1 cellular context compared by ENCODE assay signal in the genomic region with DNA sequence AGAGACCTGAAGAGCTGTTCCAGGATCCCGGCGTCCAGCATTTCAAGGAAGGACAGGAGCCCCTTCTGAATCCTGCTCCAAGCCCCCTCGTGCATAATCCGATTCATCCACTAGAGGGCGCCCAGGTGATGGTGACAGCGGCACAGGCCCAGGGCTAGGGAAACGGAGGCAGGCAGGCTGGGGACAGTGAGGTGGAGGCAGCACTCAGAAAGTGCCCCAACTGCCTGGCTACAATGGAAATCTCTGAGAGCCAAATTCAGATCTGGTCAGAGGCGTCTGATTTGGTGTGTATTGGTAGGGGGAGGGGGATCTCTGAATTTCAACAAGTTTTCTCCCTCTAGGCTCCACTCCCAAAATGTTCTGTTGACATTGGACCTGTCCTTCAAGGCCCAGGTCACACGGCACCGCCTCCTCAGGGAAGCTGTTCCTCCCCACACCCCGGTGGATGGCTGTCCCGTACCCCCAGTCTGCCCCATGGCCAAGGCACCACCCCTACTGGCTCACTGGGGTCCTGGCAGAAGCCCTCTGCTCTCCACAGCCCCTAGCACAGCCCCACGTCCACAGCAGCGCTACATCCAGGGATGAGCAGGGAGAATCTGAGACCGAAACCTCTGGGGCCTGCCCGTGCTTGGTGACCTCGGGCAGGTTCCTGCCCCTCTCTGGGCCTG.
TF ChIP-seq lines count a peak whose summit lies in the region.

No MANE protein-coding gene starts in this region.

TF ChIP-seq in WTC11, 78 proteins besides CTCF, POLR2A, EP300 and RAD21 (continued from another document):
- TF ChIP-seq ARID4B (CRISPR knock-in tag; IDR thresholded peaks at IDR 0.05; ENCODE audit: borderline replicate concordance), result no peak
- no peak for TF ChIP-seq EMX1 (CRISPR knock-in tag; IDR thresholded peaks at IDR 0.05)
- no peak for TF ChIP-seq ERG (CRISPR knock-in tag; IDR thresholded peaks at IDR 0.05)
- TF ChIP-seq ETV6 (CRISPR knock-in tag; IDR thresholded peaks at IDR 0.05), result no peak
- TF ChIP-seq, protein P1, sequence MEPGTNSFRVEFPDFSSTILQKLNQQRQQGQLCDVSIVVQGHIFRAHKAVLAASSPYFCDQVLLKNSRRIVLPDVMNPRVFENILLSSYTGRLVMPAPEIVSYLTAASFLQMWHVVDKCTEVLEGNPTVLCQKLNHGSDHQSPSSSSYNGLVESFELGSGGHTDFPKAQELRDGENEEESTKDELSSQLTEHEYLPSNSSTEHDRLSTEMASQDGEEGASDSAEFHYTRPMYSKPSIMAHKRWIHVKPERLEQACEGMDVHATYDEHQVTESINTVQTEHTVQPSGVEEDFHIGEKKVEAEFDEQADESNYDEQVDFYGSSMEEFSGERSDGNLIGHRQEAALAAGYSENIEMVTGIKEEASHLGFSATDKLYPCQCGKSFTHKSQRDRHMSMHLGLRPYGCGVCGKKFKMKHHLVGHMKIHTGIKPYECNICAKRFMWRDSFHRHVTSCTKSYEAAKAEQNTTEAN (CRISPR knock-in tag; IDR thresholded peaks at IDR 0.05), result no peak
TF ChIP-seq in WTC11: peak in this region for 0.
